Comparison of ENCODE assay signal across 17 cellular contexts in genomic region chr7:16350634-16351033, GRCh38.
DNase-seq lines count a peak whose midpoint lies in the region; ATAC-seq lines count a peak whose summit lies in the region.
"Had no signal": no experiment of that assay in that cellular context is flagged by ENCODE, and none has a peak within 500 bp of the region (broad histone marks: within the 10 kb centered on the region; RNA-seq: fewer than 3 reads in every experiment).

No MANE protein-coding gene starts in this region.

- ATAC-seq in GM18858 (IDR thresholded peaks at IDR 0.05; ENCODE audit: unreplicated experiment), result peak; percentile 43
- peak; percentile 48 for ATAC-seq in GM19468 (IDR thresholded peaks at IDR 0.05; ENCODE audit: extremely low read depth, unreplicated experiment)
- peak; percentile 55 for ATAC-seq in HG02763 (IDR thresholded peaks at IDR 0.05; ENCODE audit: unreplicated experiment)
- ATAC-seq in HG03432 (IDR thresholded peaks at IDR 0.05; ENCODE audit: unreplicated experiment), result peak; percentile 68
- ATAC-seq: heart left ventricle had no signal

- DNase-seq in NOMO-1 treated with dmso at 0.1 percent for 144 hours (lab: John Stamatoyannopoulos, UW; ENCODE audit: unreplicated experiment), result no peak
- no peak for DNase-seq in iPS-NIHi11 (ENCODE audit: low spot score)
- DNase-seq in kidney glomerular epithelial cell (lab: John Stamatoyannopoulos, UW), result no peak
- DNase-seq in occipital lobe (lab: John Stamatoyannopoulos, UW), result no peak
- DNase-seq: COR-L47; heart left ventricle; islet precursor cell; KG1; NCI-H1105; NCI-H2227 treated with DMSO at 0.1 percent for 48 hours; nucleus accumbens; SHP77 treated with DMSO at 0.1 percent for 48 hours; stimulated activated CD4-positive, alpha-beta T cell treated with anti-CD3 and anti-CD28 coated beads, Interleukin-4, amount 100 ng/mL, for 4 hours had no signal
